Comparison of ENCODE assay signal across 37 cellular contexts in genomic region chr2:49291619-49292018, GRCh38.
"Had no signal": no experiment of that assay in that cellular context is flagged by ENCODE, and none has a peak within 500 bp of the region (broad histone marks: within the 10 kb centered on the region; RNA-seq: fewer than 3 reads in every experiment).

No MANE protein-coding gene starts in this region.

- H3K36me3 ChIP-seq: ascending aorta, cardiac muscle cell had no signal

- H3K27me3 Mint-ChIP-seq: activated CD4-positive, alpha-beta T cell treated with anti-CD3 and anti-CD28 coated beads for 36 hours; activated CD4-positive, alpha-beta T cell treated with anti-CD3 and anti-CD28 coated beads, Interleukin-2, amount 10 ng/mL, durations not matched to agents 7 days and 5 days; activated CD8-positive, alpha-beta memory T cell treated with anti-CD3 and anti-CD28 coated beads, Interleukin-2, amount 10 ng/mL, durations not matched to agents 7 days and 5 days; activated naive CD4-positive, alpha-beta T cell treated with anti-CD3 and anti-CD28 coated beads, Interleukin-2, amount 10 ng/mL, durations not matched to agents 7 days and 5 days; activated naive CD4-positive, alpha-beta T cell treated with anti-CD3 and anti-CD28 coated beads, Interleukin-2, amount 50 U/mL, for 24 hours; activated naive CD8-positive, alpha-beta T cell; activated naive CD8-positive, alpha-beta T cell treated with anti-CD3 and anti-CD28 coated beads, Interleukin-2, amount 10 ng/mL, durations not matched to agents 7 days and 5 days; activated naive CD8-positive, alpha-beta T cell treated with anti-CD3 and anti-CD28 coated beads, Interleukin-2, amount 50 U/mL, for 24 hours; activated T-cell treated with anti-CD3 and anti-CD28 coated beads, Interleukin-2, amount 50 U/mL, for 24 hours; brain; central memory CD8-positive, alpha-beta T cell had no signal

- H3K27me3 ChIP-seq: ascending aorta, cardiac muscle cell had no signal

- H3K4me1 ChIP-seq: ascending aorta had no signal

- H3K9me3 ChIP-seq: ascending aorta had no signal

- H3K4me1 Mint-ChIP-seq: activated CD4-positive, alpha-beta T cell treated with anti-CD3 and anti-CD28 coated beads for 36 hours; activated CD4-positive, alpha-beta T cell treated with anti-CD3 and anti-CD28 coated beads, Interleukin-2, amount 10 ng/mL, durations not matched to agents 7 days and 5 days; activated CD8-positive, alpha-beta memory T cell treated with anti-CD3 and anti-CD28 coated beads, Interleukin-2, amount 10 ng/mL, durations not matched to agents 7 days and 5 days; activated naive CD4-positive, alpha-beta T cell treated with anti-CD3 and anti-CD28 coated beads, Interleukin-2, amount 10 ng/mL, durations not matched to agents 7 days and 5 days; activated naive CD4-positive, alpha-beta T cell treated with anti-CD3 and anti-CD28 coated beads, Interleukin-2, amount 50 U/mL, for 24 hours; activated naive CD8-positive, alpha-beta T cell treated with anti-CD3 and anti-CD28 coated beads, Interleukin-2, amount 10 ng/mL, durations not matched to agents 7 days and 5 days; activated naive CD8-positive, alpha-beta T cell treated with anti-CD3 and anti-CD28 coated beads, Interleukin-2, amount 50 U/mL, for 24 hours; central memory CD8-positive, alpha-beta T cell had no signal

- FAIRE-seq: bronchial epithelial cell, TTC549 had no signal

- H3K4me3 Mint-ChIP-seq: activated CD4-positive, alpha-beta T cell treated with anti-CD3 and anti-CD28 coated beads for 36 hours; activated CD4-positive, alpha-beta T cell treated with anti-CD3 and anti-CD28 coated beads, Interleukin-2, amount 10 ng/mL, durations not matched to agents 7 days and 5 days; activated CD8-positive, alpha-beta memory T cell treated with anti-CD3 and anti-CD28 coated beads, Interleukin-2, amount 10 ng/mL, durations not matched to agents 7 days and 5 days; activated CD8-positive, alpha-beta T cell treated with anti-CD3 and anti-CD28 coated beads, Interleukin-2, amount 10 ng/mL, durations not matched to agents 7 days and 5 days; activated naive CD4-positive, alpha-beta T cell treated with anti-CD3 and anti-CD28 coated beads, Interleukin-2, amount 10 ng/mL, durations not matched to agents 7 days and 5 days; activated naive CD4-positive, alpha-beta T cell treated with anti-CD3 and anti-CD28 coated beads, Interleukin-2, amount 50 U/mL, for 24 hours; activated naive CD8-positive, alpha-beta T cell; activated naive CD8-positive, alpha-beta T cell treated with anti-CD3 and anti-CD28 coated beads, Interleukin-2, amount 10 ng/mL, durations not matched to agents 7 days and 5 days; activated naive CD8-positive, alpha-beta T cell treated with anti-CD3 and anti-CD28 coated beads, Interleukin-2, amount 50 U/mL, for 24 hours; activated T-cell treated with anti-CD3 and anti-CD28 coated beads, Interleukin-2, amount 50 U/mL, for 24 hours; brain; central memory CD8-positive, alpha-beta T cell; T-helper 1 cell treated with Interleukin-12 subunit alpha and Interleukin-12 subunit beta and Interleukin-4 antibody, amounts not matched to agents 30 μg/mL and 1 μg/mL, for 36 hours; T-helper 2 cell treated with Interferon-gamma antibody and Interleukin-4, amounts not matched to agents 5 μg/mL and 100 μg/mL, for 36 hours had no signal

- H3K27ac Mint-ChIP-seq: activated CD4-positive, alpha-beta T cell treated with anti-CD3 and anti-CD28 coated beads for 36 hours; activated CD4-positive, alpha-beta T cell treated with anti-CD3 and anti-CD28 coated beads, Interleukin-2, amount 10 ng/mL, durations not matched to agents 7 days and 5 days; activated CD8-positive, alpha-beta memory T cell treated with anti-CD3 and anti-CD28 coated beads, Interleukin-2, amount 10 ng/mL, durations not matched to agents 7 days and 5 days; activated CD8-positive, alpha-beta T cell treated with anti-CD3 and anti-CD28 coated beads, Interleukin-2, amount 10 ng/mL, durations not matched to agents 7 days and 5 days; activated naive CD4-positive, alpha-beta T cell treated with anti-CD3 and anti-CD28 coated beads, Interleukin-2, amount 10 ng/mL, durations not matched to agents 7 days and 5 days; activated naive CD4-positive, alpha-beta T cell treated with anti-CD3 and anti-CD28 coated beads, Interleukin-2, amount 50 U/mL, for 24 hours; activated naive CD8-positive, alpha-beta T cell; activated naive CD8-positive, alpha-beta T cell treated with anti-CD3 and anti-CD28 coated beads, Interleukin-2, amount 10 ng/mL, durations not matched to agents 7 days and 5 days; activated naive CD8-positive, alpha-beta T cell treated with anti-CD3 and anti-CD28 coated beads, Interleukin-2, amount 50 U/mL, for 24 hours; activated T-cell treated with anti-CD3 and anti-CD28 coated beads, Interleukin-2, amount 50 U/mL, for 24 hours; activated T-helper 2 cell treated with anti-CD3 and anti-CD28 coated beads, Interferon-gamma antibody, Interleukin-2, Interleukin-4, amounts not matched to agents 10 μg/mL and 5 μg/mL and 100 μg/mL, durations not matched to agents 14 hours and 24 hours and 36 hours; T-helper 1 cell treated with Interleukin-12 subunit alpha and Interleukin-12 subunit beta and Interleukin-4 antibody, amounts not matched to agents 30 μg/mL and 1 μg/mL, for 36 hours; T-helper 2 cell treated with Interferon-gamma antibody and Interleukin-4, amounts not matched to agents 5 μg/mL and 100 μg/mL, for 36 hours had no signal

- H3K9me3 Mint-ChIP-seq: activated CD4-positive, alpha-beta T cell treated with anti-CD3 and anti-CD28 coated beads, Interleukin-2, amount 10 ng/mL, durations not matched to agents 7 days and 5 days; activated T-helper 2 cell treated with anti-CD3 and anti-CD28 coated beads, Interferon-gamma antibody, Interleukin-2, Interleukin-4, amounts not matched to agents 10 μg/mL and 5 μg/mL and 100 μg/mL, durations not matched to agents 14 hours and 24 hours and 36 hours; brain; T-helper 1 cell treated with Interleukin-12 subunit alpha and Interleukin-12 subunit beta and Interleukin-4 antibody, amounts not matched to agents 30 μg/mL and 1 μg/mL, for 36 hours had no signal

- H3K36me3 Mint-ChIP-seq: activated CD8-positive, alpha-beta memory T cell treated with anti-CD3 and anti-CD28 coated beads, Interleukin-2, amount 10 ng/mL, durations not matched to agents 7 days and 5 days; activated naive CD4-positive, alpha-beta T cell treated with anti-CD3 and anti-CD28 coated beads, Interleukin-2, amount 10 ng/mL, durations not matched to agents 7 days and 5 days; activated naive CD4-positive, alpha-beta T cell treated with anti-CD3 and anti-CD28 coated beads, Interleukin-2, amount 50 U/mL, for 24 hours; activated naive CD8-positive, alpha-beta T cell; activated naive CD8-positive, alpha-beta T cell treated with anti-CD3 and anti-CD28 coated beads, Interleukin-2, amount 10 ng/mL, durations not matched to agents 7 days and 5 days; brain had no signal

- H3K27ac ChIP-seq: ascending aorta, cardiac muscle cell, VCaP had no signal

- DNase-seq: activated CD4-positive, alpha-beta T cell treated with anti-CD3 and anti-CD28 coated beads for 1 hour; activated CD4-positive, alpha-beta T cell treated with anti-CD3 and anti-CD28 coated beads for 36 hours; activated CD4-positive, alpha-beta T cell treated with anti-CD3 and anti-CD28 coated beads for 48 hours; activated CD4-positive, alpha-beta T cell treated with anti-CD3 and anti-CD28 coated beads, Interleukin-2, amount 10 ng/mL, durations not matched to agents 7 days and 5 days; activated CD4-positive, alpha-beta T cell treated with anti-CD3 and anti-CD28 coated beads, Interleukin-2, amount 50 U/mL, for 48 hours; activated CD4-positive, CD25-positive, alpha-beta regulatory T cell; activated CD8-positive, alpha-beta memory T cell treated with anti-CD3 and anti-CD28 coated beads for 24 hours; activated CD8-positive, alpha-beta memory T cell treated with anti-CD3 and anti-CD28 coated beads, Interleukin-2, amount 10 ng/mL, durations not matched to agents 7 days and 5 days; activated CD8-positive, alpha-beta memory T cell treated with anti-CD3 and anti-CD28 coated beads, Interleukin-2, amount 50 U/mL, for 48 hours; activated CD8-positive, alpha-beta T cell treated with anti-CD3 and anti-CD28 coated beads, Interleukin-2, amount 10 ng/mL, durations not matched to agents 7 days and 5 days; activated effector memory CD4-positive, alpha-beta T cell treated with Interleukin-2 at 50 U/mL for 16 hours; activated gamma-delta T cell; activated naive CD4-positive, alpha-beta T cell treated with anti-CD3 and anti-CD28 coated beads, Interleukin-2, amount 10 ng/mL, durations not matched to agents 7 days and 5 days; activated naive CD4-positive, alpha-beta T cell treated with Interleukin-2 at 50 U/mL for 16 hours; activated naive CD8-positive, alpha-beta T cell treated with anti-CD3 and anti-CD28 coated beads, Interleukin-2, amount 10 ng/mL, durations not matched to agents 7 days and 5 days; activated naive CD8-positive, alpha-beta T cell treated with anti-CD3 and anti-CD28 coated beads, Interleukin-2, amount 50 U/mL, for 24 hours; activated T-cell treated with anti-CD3 and anti-CD28 coated beads, Interleukin-2, amount 50 U/mL, for 24 hours; activated T-cell treated with anti-CD3 and anti-CD28 coated beads, Interleukin-2, amount 50 U/mL, for 48 hours; amygdala; anterior cingulate cortex; caudate nucleus; cerebellar nuclear complex; T-helper 1 cell; T-helper 2 cell; T-helper 9 cell had no signal

- H3K4me3 ChIP-seq: ascending aorta, cardiac muscle cell had no signal
